1 cellular context compared by ENCODE assay signal in genomic region chr3:127101411-127102067, GRCh38.
TF ChIP-seq lines count a peak whose summit lies in the region.

No MANE protein-coding gene starts in this region.

TF ChIP-seq in GM23338, 12 proteins besides CTCF, POLR2A, EP300 and RAD21 (continued from another document):
- TF ChIP-seq ZNF462 (CRISPR knock-in tag; IDR thresholded peaks at IDR 0.05) (no peak), EZH2phosphoT487 (IDR thresholded peaks at IDR 0.05; ENCODE audit: unreplicated experiment) (no peak), POLR2AphosphoS5 (IDR thresholded peaks at IDR 0.05; ENCODE audit: low read depth) (no peak), STAT1 (IDR thresholded peaks at IDR 0.05; ENCODE audit: unreplicated experiment) (no peak)
- TF ChIP-seq, protein P1, sequence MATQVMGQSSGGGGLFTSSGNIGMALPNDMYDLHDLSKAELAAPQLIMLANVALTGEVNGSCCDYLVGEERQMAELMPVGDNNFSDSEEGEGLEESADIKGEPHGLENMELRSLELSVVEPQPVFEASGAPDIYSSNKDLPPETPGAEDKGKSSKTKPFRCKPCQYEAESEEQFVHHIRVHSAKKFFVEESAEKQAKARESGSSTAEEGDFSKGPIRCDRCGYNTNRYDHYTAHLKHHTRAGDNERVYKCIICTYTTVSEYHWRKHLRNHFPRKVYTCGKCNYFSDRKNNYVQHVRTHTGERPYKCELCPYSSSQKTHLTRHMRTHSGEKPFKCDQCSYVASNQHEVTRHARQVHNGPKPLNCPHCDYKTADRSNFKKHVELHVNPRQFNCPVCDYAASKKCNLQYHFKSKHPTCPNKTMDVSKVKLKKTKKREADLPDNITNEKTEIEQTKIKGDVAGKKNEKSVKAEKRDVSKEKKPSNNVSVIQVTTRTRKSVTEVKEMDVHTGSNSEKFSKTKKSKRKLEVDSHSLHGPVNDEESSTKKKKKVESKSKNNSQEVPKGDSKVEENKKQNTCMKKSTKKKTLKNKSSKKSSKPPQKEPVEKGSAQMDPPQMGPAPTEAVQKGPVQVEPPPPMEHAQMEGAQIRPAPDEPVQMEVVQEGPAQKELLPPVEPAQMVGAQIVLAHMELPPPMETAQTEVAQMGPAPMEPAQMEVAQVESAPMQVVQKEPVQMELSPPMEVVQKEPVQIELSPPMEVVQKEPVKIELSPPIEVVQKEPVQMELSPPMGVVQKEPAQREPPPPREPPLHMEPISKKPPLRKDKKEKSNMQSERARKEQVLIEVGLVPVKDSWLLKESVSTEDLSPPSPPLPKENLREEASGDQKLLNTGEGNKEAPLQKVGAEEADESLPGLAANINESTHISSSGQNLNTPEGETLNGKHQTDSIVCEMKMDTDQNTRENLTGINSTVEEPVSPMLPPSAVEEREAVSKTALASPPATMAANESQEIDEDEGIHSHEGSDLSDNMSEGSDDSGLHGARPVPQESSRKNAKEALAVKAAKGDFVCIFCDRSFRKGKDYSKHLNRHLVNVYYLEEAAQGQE (IDR thresholded peaks at IDR 0.05; ENCODE audit: unreplicated experiment), result no peak
